16 cellular contexts compared by ENCODE assay signal in the genomic region with DNA sequence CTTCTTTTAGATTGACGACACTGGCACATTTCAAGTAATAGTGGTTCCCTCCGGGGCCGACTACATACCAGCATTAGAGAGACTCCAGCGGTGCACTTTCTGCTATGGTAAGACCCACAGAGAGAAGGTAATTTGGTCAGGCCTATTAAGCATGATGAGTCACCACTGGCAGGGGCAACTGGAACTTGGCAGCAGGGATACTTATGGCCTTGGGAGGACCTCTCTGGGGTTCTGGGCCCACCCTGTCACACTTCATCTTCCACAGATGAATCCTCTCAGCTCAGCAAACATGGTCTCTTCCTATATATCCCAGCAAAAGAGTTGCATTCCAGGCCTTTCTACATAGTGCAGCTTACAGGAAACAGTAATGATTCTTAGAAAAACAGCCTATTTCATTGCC.
A peak's percentile ranks its signal among the peaks of the same experiment; 100 is the strongest.
DNase-seq lines count a peak whose midpoint lies in the region; ATAC-seq, FAIRE-seq and TF ChIP-seq lines count a peak whose summit lies in the region.
"Had no signal": no experiment of that assay in that cellular context is flagged by ENCODE, and none has a peak within 500 bp of the region (broad histone marks: within the 10 kb centered on the region; RNA-seq: fewer than 3 reads in every experiment).

No MANE protein-coding gene starts in this region.

- no peak for FAIRE-seq in astrocyte (lab: Jason Lieb, UNC)
- FAIRE-seq: G401.6 had no signal

- no peak overlapping the region for H2AFZ ChIP-seq in astrocyte (ENCODE audit: low read depth, low read length)

- no peaks in the 10 kb centered on the region for H3K36me3 ChIP-seq in astrocyte (ENCODE audit: insufficient read depth, low read length)
- H3K36me3 ChIP-seq: gastrocnemius medialis, left lung had no signal

- no peak overlapping the region for H3K9ac ChIP-seq in astrocyte (ENCODE audit: low read length)

- H4K20me1 ChIP-seq in astrocyte (ENCODE audit: insufficient read depth, low read length), result no peaks in the 10 kb centered on the region

- H3K27ac Mint-ChIP-seq in astrocyte (ENCODE audit: unreplicated experiment) (no peak overlapping the region), endothelial cell (ENCODE audit: unreplicated experiment) (no peak overlapping the region)
- H3K27ac Mint-ChIP-seq: activated T-cell treated with anti-CD3 and anti-CD28 coated beads, Interleukin-2, amount 50 U/mL, for 24 hours had no signal

- no peaks in the 10 kb centered on the region for H3K9me3 ChIP-seq in astrocyte (ENCODE audit: insufficient read depth, low read depth, low read length)
- H3K9me3 ChIP-seq: body of pancreas, gastrocnemius medialis, left lung had no signal

- no peak for ATAC-seq in HG03342 (IDR thresholded peaks at IDR 0.05; ENCODE audit: unreplicated experiment)
- ATAC-seq: body of pancreas, gastrocnemius medialis, left lung had no signal

- H3K27ac ChIP-seq in astrocyte (ENCODE audit: low read depth, low read length), result no peak overlapping the region
- H3K27ac ChIP-seq: body of pancreas, gastrocnemius medialis, left lung had no signal

- TF ChIP-seq CTCF in HFF-Myc (IDR thresholded peaks at IDR 0.05; ENCODE audit: low read depth, low read length, missing control alignments), result no peak
- TF ChIP-seq CTCF in astrocyte (IDR thresholded peaks at IDR 0.05; ENCODE audit: insufficient read depth, low read depth, low read length), result no peak
- TF ChIP-seq CTCF in endothelial cell (IDR thresholded peaks at IDR 0.05; ENCODE audit: unreplicated experiment), result no peak

- H3K4me1 ChIP-seq in astrocyte (ENCODE audit: insufficient read depth, low read length), result peaks cover 3% of the 10 kb centered on the region
- H3K4me1 ChIP-seq: body of pancreas, left lung had no signal

- H3K4me3 ChIP-seq in HFF-Myc (replicated peaks; ENCODE audit: low read depth, low read length) (no peak overlapping the region), astrocyte (ENCODE audit: insufficient read depth, low read depth, low read length) (no peak overlapping the region)
- H3K4me3 ChIP-seq: body of pancreas, gastrocnemius medialis, left lung had no signal

- no peaks in the 10 kb centered on the region for H3K27me3 ChIP-seq in astrocyte (ENCODE audit: insufficient read depth, low read length)
- H3K27me3 ChIP-seq: body of pancreas, gastrocnemius medialis, left lung had no signal

- peaks cover 6% of the 10 kb centered on the region for H3K36me3 Mint-ChIP-seq in astrocyte (ENCODE audit: low read depth, unreplicated experiment)
- peaks cover 13% of the 10 kb centered on the region for H3K36me3 Mint-ChIP-seq in endothelial cell (ENCODE audit: low read depth, unreplicated experiment)

- no peaks in the 10 kb centered on the region for H3K79me2 ChIP-seq in astrocyte (ENCODE audit: insufficient read depth, low read length)

- H3K9me3 Mint-ChIP-seq in astrocyte (ENCODE audit: unreplicated experiment) (no peaks in the 10 kb centered on the region), endothelial cell (ENCODE audit: unreplicated experiment) (no peaks in the 10 kb centered on the region)
- H3K9me3 Mint-ChIP-seq: activated T-cell treated with anti-CD3 and anti-CD28 coated beads, Interleukin-2, amount 50 U/mL, for 24 hours had no signal

- H3K4me2 ChIP-seq in astrocyte (ENCODE audit: low read length), result no peak overlapping the region

- H3K4me1 Mint-ChIP-seq in astrocyte (ENCODE audit: low read depth, unreplicated experiment) (peaks cover 6% of the 10 kb centered on the region), endothelial cell (ENCODE audit: unreplicated experiment) (no peaks in the 10 kb centered on the region)

- DNase-seq in A172 (ENCODE audit: low spot score) (peak; percentile 76), HFF-Myc (ENCODE audit: extremely low read depth, low read depth) (peak; percentile 17), astrocyte (ENCODE audit: low read depth) (peak; percentile 64), iris pigment epithelial cell (ENCODE audit: low read depth) (peak; percentile 28), NCI-H2196 (lab: John Stamatoyannopoulos, UW; ENCODE audit: unreplicated experiment) (no peak), endothelial cell (ENCODE audit: low spot score) (no peak), KG1 (lab: John Stamatoyannopoulos, UW) (no peak)
- DNase-seq: activated T-cell treated with anti-CD3 and anti-CD28 coated beads, Interleukin-2, amount 50 U/mL, for 24 hours; body of pancreas; gastrocnemius medialis; left lung; NCI-H2081; RPMI8226; substantia nigra had no signal

- H3K27me3 Mint-ChIP-seq in astrocyte (ENCODE audit: low read depth, unreplicated experiment) (no peaks in the 10 kb centered on the region), endothelial cell (ENCODE audit: unreplicated experiment) (peaks cover 2% of the 10 kb centered on the region)
- H3K27me3 Mint-ChIP-seq: activated T-cell treated with anti-CD3 and anti-CD28 coated beads, Interleukin-2, amount 50 U/mL, for 24 hours had no signal

- H3K4me3 Mint-ChIP-seq in astrocyte (ENCODE audit: unreplicated experiment) (no peak overlapping the region), endothelial cell (ENCODE audit: unreplicated experiment) (no peak overlapping the region)
- H3K4me3 Mint-ChIP-seq: activated T-cell treated with anti-CD3 and anti-CD28 coated beads, Interleukin-2, amount 50 U/mL, for 24 hours had no signal

Comparison
In these comparisons a context has a peak if more than half of its experiments do, and no peak if none do; other contexts are left out.
1. DNase-seq: peak in A172 (single experiment), HFF-Myc (single experiment), astrocyte (single experiment) and iris pigment epithelial cell (single experiment); none in NCI-H2196 (single experiment), endothelial cell (single experiment) and KG1 (single experiment).